In genomic region chr9:1879501-1879900, GRCh38 we compare ENCODE assay signal across 13 cellular contexts.
DNase-seq lines count a peak whose midpoint lies in the region; ATAC-seq and TF ChIP-seq lines count a peak whose summit lies in the region.
"Had no signal": no experiment of that assay in that cellular context is flagged by ENCODE, and none has a peak within 500 bp of the region (broad histone marks: within the 10 kb centered on the region; RNA-seq: fewer than 3 reads in every experiment).

No MANE protein-coding gene starts in this region.

- H3K4me1 Mint-ChIP-seq in T-helper 2 cell treated with Interferon-gamma antibody and Interleukin-4, amounts not matched to agents 5 μg/mL and 100 μg/mL, for 36 hours (ENCODE audit: low read depth): peaks cover 11% of the 10 kb centered on the region
- H3K4me1 Mint-ChIP-seq in chondrocyte (ENCODE audit: low read depth): no peaks in the 10 kb centered on the region

- H3K27me3 Mint-ChIP-seq in T-helper 2 cell treated with Interferon-gamma antibody and Interleukin-4, amounts not matched to agents 5 μg/mL and 100 μg/mL, for 36 hours (ENCODE audit: low read depth): peaks cover 10% of the 10 kb centered on the region
- peaks cover 2% of the 10 kb centered on the region for H3K27me3 Mint-ChIP-seq in chondrocyte (ENCODE audit: low read depth)

- no peaks in the 10 kb centered on the region for H3K9me3 Mint-ChIP-seq in T-helper 2 cell treated with Interferon-gamma antibody and Interleukin-4, amounts not matched to agents 5 μg/mL and 100 μg/mL, for 36 hours
- no peaks in the 10 kb centered on the region for H3K9me3 Mint-ChIP-seq in chondrocyte (ENCODE audit: low read depth)
- H3K9me3 Mint-ChIP-seq: T-helper 1 cell treated with Interleukin-12 subunit alpha and Interleukin-12 subunit beta and Interleukin-4 antibody, amounts not matched to agents 30 μg/mL and 1 μg/mL, for 36 hours had no signal

- peak; percentile 75 to 76 for ATAC-seq in activated CD4-positive, CD25-positive, alpha-beta regulatory T cell treated with anti-CD3 and anti-CD28 coated beads, Interleukin-2, amount 50 U/mL, for 24 hours
- peak; percentile 31 for ATAC-seq in GM19397 (IDR thresholded peaks at IDR 0.05; ENCODE audit: unreplicated experiment)
- peak; percentile 33 for ATAC-seq in HG02884 (IDR thresholded peaks at IDR 0.05; ENCODE audit: unreplicated experiment)
- ATAC-seq: HCT116, left cardiac atrium had no signal

- no peaks in the 10 kb centered on the region for H3K36me3 Mint-ChIP-seq in T-helper 2 cell treated with Interferon-gamma antibody and Interleukin-4, amounts not matched to agents 5 μg/mL and 100 μg/mL, for 36 hours (ENCODE audit: low read depth)
- no peaks in the 10 kb centered on the region for H3K36me3 Mint-ChIP-seq in chondrocyte (ENCODE audit: low read depth)

- DNase-seq in activated CD4-positive, CD25-positive, alpha-beta regulatory T cell treated with anti-CD3 and anti-CD28 coated beads, Interleukin-2, amount 50 U/mL, for 72 hours: no peak
- peak; percentile 34 for DNase-seq in T-helper 2 cell treated with Interferon-gamma antibody and Interleukin-4, amounts not matched to agents 5 μg/mL and 100 μg/mL, for 36 hours (ENCODE audit: low spot score)
- DNase-seq in chondrocyte (ENCODE audit: low spot score) (no peak), SIG-M5 treated with dmso at 0.1 percent for 504 hours (lab: John Stamatoyannopoulos, UW; ENCODE audit: unreplicated experiment) (no peak)
- DNase-seq in activated effector memory CD4-positive, alpha-beta T cell treated with Interleukin-2 at 50 U/mL for 16 hours: no peak
- DNase-seq: left cardiac atrium, MG63, NCI-H526 had no signal

- no peak overlapping the region for H3K27ac Mint-ChIP-seq in T-helper 2 cell treated with Interferon-gamma antibody and Interleukin-4, amounts not matched to agents 5 μg/mL and 100 μg/mL, for 36 hours
- no peak overlapping the region for H3K27ac Mint-ChIP-seq in chondrocyte (ENCODE audit: unreplicated experiment)
- H3K27ac Mint-ChIP-seq: T-helper 1 cell treated with Interleukin-12 subunit alpha and Interleukin-12 subunit beta and Interleukin-4 antibody, amounts not matched to agents 30 μg/mL and 1 μg/mL, for 36 hours had no signal

- TF ChIP-seq CTCF in chondrocyte (IDR thresholded peaks at IDR 0.05): no peak

- no peak overlapping the region for H3K4me3 Mint-ChIP-seq in T-helper 2 cell treated with Interferon-gamma antibody and Interleukin-4, amounts not matched to agents 5 μg/mL and 100 μg/mL, for 36 hours
- H3K4me3 Mint-ChIP-seq in chondrocyte (ENCODE audit: unreplicated experiment): no peak overlapping the region
- H3K4me3 Mint-ChIP-seq: T-helper 1 cell treated with Interleukin-12 subunit alpha and Interleukin-12 subunit beta and Interleukin-4 antibody, amounts not matched to agents 30 μg/mL and 1 μg/mL, for 36 hours had no signal
